In genomic region chr20:13814672-13815071, GRCh38 we compare ENCODE assay signal across 8 cellular contexts.
"Had no signal": no experiment of that assay in that cellular context is flagged by ENCODE, and none has a peak within 500 bp of the region (broad histone marks: within the 10 kb centered on the region; RNA-seq: fewer than 3 reads in every experiment).

No MANE protein-coding gene starts in this region.

- DNase-seq: GM23248, GOT3, H7, HFFc6 had no signal

- H3K4me3 Mint-ChIP-seq: HFFc6, IgD-negative memory B cell had no signal

- H3K27me3 Mint-ChIP-seq: IgD-negative memory B cell had no signal

- H3K4me3 ChIP-seq: GM23248, HAP-1 had no signal

- H3K4me1 Mint-ChIP-seq: IgD-negative memory B cell had no signal

- H3K9me3 ChIP-seq: HAP-1 had no signal

- FAIRE-seq: HTR-8/SVneo had no signal

- H3K27ac ChIP-seq: GM23248 had no signal

- H3K27ac Mint-ChIP-seq: HFFc6, IgD-negative memory B cell had no signal

- ATAC-seq: HCT116 had no signal

- H3K9me3 Mint-ChIP-seq: HFFc6, IgD-negative memory B cell had no signal
